ENCODE assay signal across 24 cellular contexts in genomic region chr14:45091696-45092095, GRCh38. TPM values are rescaled to one million over a fixed set of nuclear protein-coding genes. Genes with fewer than 3 reads are reported as not detected.
A peak's percentile ranks its signal among the peaks of the same experiment; 100 is the strongest.
DNase-seq lines count a peak whose midpoint lies in the region; TF ChIP-seq lines count a peak whose summit lies in the region.
"Had no signal": no experiment of that assay in that cellular context is flagged by ENCODE, and none has a peak within 500 bp of the region (broad histone marks: within the 10 kb centered on the region; RNA-seq: fewer than 3 reads in every experiment).

No MANE protein-coding gene starts in this region.

- H3K9me3 ChIP-seq in osteoblast (ENCODE audit: low read depth, low read length), result no peaks in the 10 kb centered on the region
- H3K9me3 ChIP-seq: BLaER1, HAP-1, tibial artery had no signal

- DNase-seq in GM03348 (ENCODE audit: low spot score) (peak; percentile 32), M059J (ENCODE audit: low read depth) (peak; percentile 44), epithelial cell of esophagus (ENCODE audit: low read depth) (peak; percentile 66), osteoblast (ENCODE audit: insufficient read length, low spot score, missing footprints) (no peak), coronary artery (ENCODE audit: low spot score) (no peak), CD1c-positive myeloid dendritic cell (ENCODE audit: extremely low spot score) (no peak), NAMALWA (ENCODE audit: low spot score) (no peak)
- DNase-seq: activated CD4-positive, alpha-beta T cell treated with anti-CD3 and anti-CD28 coated beads for 4 hours; activated gamma-delta T cell treated with Interleukin-2 at 50 U/mL for 16 hours; aorta; DMS 273 treated with DMSO at 0.1 percent for 48 hours; foreskin melanocyte; hypothalamus; left cardiac atrium; naive thymus-derived CD8-positive, alpha-beta T cell; NCI-H1105; NCI-H2081 treated with DMSO at 0.1 percent for 48 hours; NCI-H524; Right ventricle myocardium superior; stimulated activated CD4-positive, alpha-beta T cell treated with anti-CD3 and anti-CD28 coated beads, Interleukin-2, amount 100 ng/mL, for 24 hours; stimulated activated naive CD8-positive, alpha-beta T cell treated with anti-CD3 and anti-CD28 coated beads, Interleukin-15, Interleukin-2, amounts not matched to agents 100 U/mL and 50 U/mL, for 24 hours; tibial artery had no signal

- H3K4me2 ChIP-seq in osteoblast (ENCODE audit: insufficient read depth, low read length), result peak overlapping the region; percentile 13
- H3K4me2 ChIP-seq: BLaER1 had no signal

- H3K4me1 ChIP-seq in osteoblast (ENCODE audit: insufficient read depth, low read length), result peaks cover 25% of the 10 kb centered on the region
- H3K4me1 ChIP-seq: BLaER1 had no signal

- peak overlapping the region; percentile 31 for H3K27ac ChIP-seq in osteoblast (ENCODE audit: low read depth, low read length)
- H3K27ac ChIP-seq in coronary artery, result no peak overlapping the region
- H3K27ac ChIP-seq: BLaER1, tibial artery had no signal

- H3K27me3 ChIP-seq in osteoblast (ENCODE audit: insufficient read depth, low read length), result no peaks in the 10 kb centered on the region
- H3K27me3 ChIP-seq: BLaER1, tibial artery had no signal

- peaks cover 95% of the 10 kb centered on the region for H3K79me2 ChIP-seq in osteoblast (ENCODE audit: insufficient read depth, low read length)

- peaks cover 52% of the 10 kb centered on the region for H4K20me1 ChIP-seq in osteoblast (ENCODE audit: insufficient read depth, low read length)

- TF ChIP-seq CTCF in epithelial cell of esophagus (IDR thresholded peaks at IDR 0.05; ENCODE audit: insufficient read depth, low read depth, low read length, missing control alignments), result no peak
- no peak for TF ChIP-seq CTCF in osteoblast (IDR thresholded peaks at IDR 0.05; ENCODE audit: extremely low read depth, low read depth, low read length)
- no peak for TF ChIP-seq CTCF in coronary artery (IDR thresholded peaks at IDR 0.05)

- H3K36me3 ChIP-seq in osteoblast (ENCODE audit: insufficient read depth, low read length), result peaks cover 14% of the 10 kb centered on the region

- no peak overlapping the region for H2AFZ ChIP-seq in osteoblast (ENCODE audit: low read length)

- no peak overlapping the region for H3K4me3 ChIP-seq in epithelial cell of esophagus (ENCODE audit: low read length)
- no peak overlapping the region for H3K4me3 ChIP-seq in osteoblast (ENCODE audit: insufficient read depth, low read length)
- H3K4me3 ChIP-seq in coronary artery, result no peak overlapping the region
- H3K4me3 ChIP-seq: BLaER1, HAP-1, tibial artery had no signal

RNA-seq across cellular contexts. Expression of gene PRPF39, which starts 7.8 kb away (rescaled TPM):
- total RNA-seq in M059J (2014; rRNA removed; shearing (Covaris generic)), result 10.1 and 16.6 TPM in 2 replicates
- 35.1 and 35.9 TPM in 2 replicates for total RNA-seq in osteoblast

RNA-seq across cellular contexts. Expression of gene FKBP3, which starts 42.6 kb away (rescaled TPM):
- total RNA-seq in M059J (2014; rRNA removed; shearing (Covaris generic)), result 48.3 and 64.0 TPM in 2 replicates
- 17.4 and 17.7 TPM in 2 replicates for total RNA-seq in osteoblast

RNA-seq across cellular contexts. Expression of gene FANCM, which starts 44.0 kb away (rescaled TPM):
- total RNA-seq in M059J (2014; rRNA removed; shearing (Covaris generic)), result 4.7 and 5.7 TPM in 2 replicates
- total RNA-seq in osteoblast, result 6.2 and 6.8 TPM in 2 replicates

Comparison
In these comparisons a context has a peak if more than half of its experiments do, and no peak if none do; other contexts are left out.
1. DNase-seq: peak in GM03348 (single experiment), M059J (single experiment) and epithelial cell of esophagus (single experiment); none in osteoblast (single experiment), coronary artery (single experiment), CD1c-positive myeloid dendritic cell (single experiment) and NAMALWA (single experiment).